Comparison of ENCODE assay signal across 2 cellular contexts in genomic region chr1:53377438-53377841, GRCh38.
TF ChIP-seq lines count a peak whose summit lies in the region.

No MANE protein-coding gene starts in this region.

TF ChIP-seq in GM23338, 12 proteins besides CTCF, POLR2A, EP300 and RAD21:
- TF ChIP-seq POLR2AphosphoS5 (IDR thresholded peaks at IDR 0.05; ENCODE audit: low read depth) (no peak), STAT1 (IDR thresholded peaks at IDR 0.05; ENCODE audit: unreplicated experiment) (no peak), JUNB (IDR thresholded peaks at IDR 0.05; ENCODE audit: unreplicated experiment) (no peak), REST (IDR thresholded peaks at IDR 0.05; ENCODE audit: unreplicated experiment) (no peak), ZNF331 (CRISPR knock-in tag; IDR thresholded peaks at IDR 0.05; ENCODE audit: low read depth) (no peak), ETS1 (IDR thresholded peaks at IDR 0.05) (no peak), EZH2 (IDR thresholded peaks at IDR 0.05; ENCODE audit: low read depth, unreplicated experiment) (no peak), ZNF114 (CRISPR knock-in tag; IDR thresholded peaks at IDR 0.05) (no peak), NANOG (IDR thresholded peaks at IDR 0.05; ENCODE audit: borderline replicate concordance) (no peak), CREB1 (CRISPR knock-in tag; IDR thresholded peaks at IDR 0.05; ENCODE audit: low read depth) (no peak), EZH2phosphoT487 (IDR thresholded peaks at IDR 0.05; ENCODE audit: unreplicated experiment) (no peak), ZNF462 (CRISPR knock-in tag; IDR thresholded peaks at IDR 0.05) (no peak)

TF ChIP-seq in H1, 55 proteins besides CTCF, POLR2A, EP300 and RAD21:
- no peak for TF ChIP-seq HDAC2 (IDR thresholded peaks at IDR 0.05; ENCODE audit: borderline replicate concordance in 1 of 2, low read depth in 2 of 2, low read length in 2 of 2)
- no peak for TF ChIP-seq E2F6 (IDR thresholded peaks at IDR 0.05)
- TF ChIP-seq BACH1 (IDR thresholded peaks at IDR 0.05; ENCODE audit: low read length) = no peak
- TF ChIP-seq CBX8 (IDR thresholded peaks at IDR 0.05; ENCODE audit: borderline replicate concordance, low read depth, low read length) = no peak
- no peak for TF ChIP-seq ASH2L (IDR thresholded peaks at IDR 0.05; ENCODE audit: low read length)
- TF ChIP-seq EZH2 (IDR thresholded peaks at IDR 0.05; ENCODE audit: low read depth, low read length, severe bottlenecking) = no peak
- TF ChIP-seq RNF2 (IDR thresholded peaks at IDR 0.05; ENCODE audit: borderline replicate concordance, low read depth, low read length, missing control alignments, poor library complexity, severe bottlenecking) = no peak
